In genomic region chr1:207867136-207868081, GRCh38 we compare ENCODE assay signal across 8 cellular contexts. TPM values are rescaled to one million over a fixed set of nuclear protein-coding genes. Genes with fewer than 3 reads are reported as not detected.
DNase-seq lines count a peak whose midpoint lies in the region; TF ChIP-seq lines count a peak whose summit lies in the region.

No MANE protein-coding gene starts in this region.

- no peaks in the 10 kb centered on the region for H4K20me1 ChIP-seq in neural cell (ENCODE audit: insufficient read depth)

- H3K4me1 ChIP-seq in esophagus muscularis mucosa: peaks cover 57 to 89% (median 85%) of the 10 kb centered on the region in 4 donors

- peaks cover 0 to 15% (median 0%) of the 10 kb centered on the region in 4 donors for H3K36me3 ChIP-seq in esophagus muscularis mucosa
- H3K36me3 ChIP-seq in neural cell (ENCODE audit: insufficient read depth, low read length): no peaks in the 10 kb centered on the region

- intact Hi-C loops in esophagus muscularis mucosa (cut with DNase I): loop anchor here (10.0 kb wide), 1 partner anchor 53 kb away; no protein-coding TSS in a partner anchor

- TF ChIP-seq EP300 in esophagus muscularis mucosa (IDR thresholded peaks at IDR 0.05) (no peak), neural cell (conservative IDR thresholded peaks at IDR 0.05; ENCODE audit: poor library complexity, severe bottlenecking) (no peak)

- 33% methylated on average over 7 of the region's 18 CpGs for WGBS in esophagus muscularis mucosa

- H2AFZ ChIP-seq in neural cell (ENCODE audit: low read depth, low read length): no peak overlapping the region

- H3K36me3 Mint-ChIP-seq in activated CD4-positive, alpha-beta memory T cell treated with anti-CD3 and anti-CD28 coated beads, Interleukin-2, amount 10 ng/mL, durations not matched to agents 7 days and 5 days (ENCODE audit: low read depth): peaks cover 53% of the 10 kb centered on the region

- peak overlapping the region; percentile 93 for H3K4me3 Mint-ChIP-seq in activated CD4-positive, alpha-beta memory T cell treated with anti-CD3 and anti-CD28 coated beads, Interleukin-2, amount 10 ng/mL, durations not matched to agents 7 days and 5 days

- peak overlapping the region; percentile 91 for H3K27ac Mint-ChIP-seq in activated CD4-positive, alpha-beta memory T cell treated with anti-CD3 and anti-CD28 coated beads, Interleukin-2, amount 10 ng/mL, durations not matched to agents 7 days and 5 days

- peak overlapping the region; percentile 74; the same call in 1 of the 2 replicates for H3K4me3 ChIP-seq in GM08714 (ENCODE audit: low read length)
- peak overlapping the region; percentile 87 to 99 (median 92) for H3K4me3 ChIP-seq in esophagus muscularis mucosa
- peak overlapping the region; percentile 80 for H3K4me3 ChIP-seq in neural cell (ENCODE audit: low read length)

- CTCF ChIA-PET in activated CD4-positive, alpha-beta memory T cell treated with anti-CD3 and anti-CD28 coated beads, Interleukin-2, amount 10 ng/mL, durations not matched to agents 7 days and 5 days (lab: Charles Lee): interaction anchor here (1.1 to 17.2 kb wide), 8 partner anchors 9 to 95 kb away, joined by 6 to 423 read pairs (median 22); no protein-coding TSS in a partner anchor

- no peak overlapping the region for H3K4me2 ChIP-seq in neural cell (ENCODE audit: low read length)

- no peak for TF ChIP-seq RAD21 in neural cell (conservative IDR thresholded peaks at IDR 0.05)

- H3K9me3 ChIP-seq in esophagus muscularis mucosa (no peaks in the 10 kb centered on the region), neural cell (ENCODE audit: low read length) (no peaks in the 10 kb centered on the region)

- DNase-seq in activated CD4-positive, alpha-beta memory T cell treated with anti-CD3 and anti-CD28 coated beads, Interleukin-2, amount 10 ng/mL, durations not matched to agents 7 days and 5 days: peak; percentile 48
- DNase-seq in esophagus muscularis mucosa (ENCODE audit: extremely low spot score) (no peak), kidney glomerular epithelial cell (lab: John Stamatoyannopoulos, UW) (no peak), COLO829 (ENCODE audit: low spot score) (no peak), HT-29 (ENCODE audit: low spot score) (no peak), DMS153 treated with DMSO at 0.1 percent for 48 hours (lab: John Stamatoyannopoulos, UW; ENCODE audit: unreplicated experiment) (no peak)

- H3F3A ChIP-seq in neural cell (ENCODE audit: insufficient read depth, low read length, poor library complexity, severe bottlenecking): no peaks in the 10 kb centered on the region

- POLR2A ChIA-PET in activated CD4-positive, alpha-beta memory T cell treated with anti-CD3 and anti-CD28 coated beads, Interleukin-2, amount 10 ng/mL, durations not matched to agents 7 days and 5 days (lab: Charles Lee): interaction anchor here (0.7 to 10.6 kb wide), 15 partner anchors 8 to 1142 kb away, joined by 3 to 163 read pairs (median 5); no protein-coding TSS in a partner anchor

- H3K27ac ChIP-seq in esophagus muscularis mucosa (replicated peaks in 1 of 4) (peak overlapping the region; percentile 96 to 98 (median 98)), neural cell (ENCODE audit: low read length) (no peak overlapping the region)

- no peaks in the 10 kb centered on the region for H3K9me3 Mint-ChIP-seq in activated CD4-positive, alpha-beta memory T cell treated with anti-CD3 and anti-CD28 coated beads, Interleukin-2, amount 10 ng/mL, durations not matched to agents 7 days and 5 days

- H3K4me1 Mint-ChIP-seq in activated CD4-positive, alpha-beta memory T cell treated with anti-CD3 and anti-CD28 coated beads, Interleukin-2, amount 10 ng/mL, durations not matched to agents 7 days and 5 days: peaks cover 83% of the 10 kb centered on the region

- H3K27me3 ChIP-seq in esophagus muscularis mucosa (no peaks in the 10 kb centered on the region), neural cell (ENCODE audit: insufficient read depth, low read depth, low read length) (no peaks in the 10 kb centered on the region)

- no peak for TF ChIP-seq POLR2A in esophagus muscularis mucosa (IDR thresholded peaks at IDR 0.05; ENCODE audit: low read depth)

- H3K79me2 ChIP-seq in neural cell (replicated peaks; ENCODE audit: insufficient read depth, low read length): peaks cover 4% of the 10 kb centered on the region

- no peaks in the 10 kb centered on the region for H3K9me2 ChIP-seq in neural cell (ENCODE audit: insufficient read depth, low read length)

- TF ChIP-seq CTCF in esophagus muscularis mucosa (IDR thresholded peaks at IDR 0.05) (no peak), neural cell (IDR thresholded peaks at IDR 0.05; ENCODE audit: poor library complexity, severe bottlenecking) (no peak)

- H3K27me3 Mint-ChIP-seq in activated CD4-positive, alpha-beta memory T cell treated with anti-CD3 and anti-CD28 coated beads, Interleukin-2, amount 10 ng/mL, durations not matched to agents 7 days and 5 days: no peaks in the 10 kb centered on the region

- peak overlapping the region; percentile 71 for H3K9ac ChIP-seq in neural cell (ENCODE audit: low read length)

TF ChIP-seq in neural cell, 6 proteins besides CTCF, POLR2A, EP300 and RAD21:
- TF ChIP-seq POLR2AphosphoS5 (IDR thresholded peaks at IDR 0.05) (no peak), SMC3 (conservative IDR thresholded peaks at IDR 0.05; ENCODE audit: poor library complexity) (no peak), EZH2 (IDR thresholded peaks at IDR 0.05; ENCODE audit: borderline replicate concordance, insufficient read depth, low read length, poor library complexity, severe bottlenecking) (no peak), MXI1 (conservative IDR thresholded peaks at IDR 0.05; ENCODE audit: poor library complexity, severe bottlenecking) (no peak), TAF1 (IDR thresholded peaks at IDR 0.05; ENCODE audit: low read depth) (no peak), REST (IDR thresholded peaks at IDR 0.05; ENCODE audit: borderline replicate concordance) (no peak)

RNA-seq across cellular contexts. Expression of gene CD34, which starts 43.5 kb away (rescaled TPM):
- total RNA-seq in activated CD4-positive, alpha-beta memory T cell treated with anti-CD3 and anti-CD28 coated beads, Interleukin-2, amount 10 ng/mL, durations not matched to agents 7 days and 5 days: under 1 TPM; 0.03 to 0.05 TPM
- total RNA-seq in esophagus muscularis mucosa: 100 to 1,000 TPM in 2 of 4 donors, 10 to 100 TPM in 2; 70.2 to 136 (median 93.3) TPM
- not detected in 2 replicates for polyA plus RNA-seq in neural cell
- not detected in 2 replicates for polyA minus RNA-seq in neural cell
- not detected in 2 replicates for total RNA-seq in HT-29 (2014; rRNA removed; shearing (Covaris generic))

Comparison
In these comparisons a context has a peak if more than half of its experiments do, and no peak if none do; other contexts are left out.
1. RNA of gene CD34, which starts 43.5 kb away (total RNA-seq): 70.2 to 136 TPM in esophagus muscularis mucosa; 0.03 to 0.05 TPM in activated CD4-positive, alpha-beta memory T cell treated with anti-CD3 and anti-CD28 coated beads, Interleukin-2, amount 10 ng/mL, durations not matched to agents 7 days and 5 days and not detected in HT-29; every median in the first group is over 10 times any median in the second.
2. Peak in every context shown above with its lines, with median percentiles within 50 percentile points of each other: H3K4me3 ChIP-seq.